10 cellular contexts compared by ENCODE assay signal in genomic region chr14:60815371-60815770, GRCh38.
DNase-seq lines count a peak whose midpoint lies in the region; ATAC-seq, FAIRE-seq and TF ChIP-seq lines count a peak whose summit lies in the region.
"Had no signal": no experiment of that assay in that cellular context is flagged by ENCODE, and none has a peak within 500 bp of the region (broad histone marks: within the 10 kb centered on the region; RNA-seq: fewer than 3 reads in every experiment).

No MANE protein-coding gene starts in this region.

- H3K36me3 Mint-ChIP-seq in immature natural killer cell: peaks cover 8 to 30% (median 29%) of the 10 kb centered on the region in 3 donors

- no peak for TF ChIP-seq POLR2A in GM12891 (IDR thresholded peaks at IDR 0.05; ENCODE audit: low read depth, low read length)
- TF ChIP-seq POLR2A in esophagus squamous epithelium (IDR thresholded peaks at IDR 0.05): no peak

- H3K4me3 ChIP-seq in esophagus squamous epithelium: no peak overlapping the region

- no peak overlapping the region for H3K27ac Mint-ChIP-seq in immature natural killer cell
- H3K27ac Mint-ChIP-seq: activated naive CD8-positive, alpha-beta T cell treated with anti-CD3 and anti-CD28 coated beads, Interleukin-2, amount 10 ng/mL, durations not matched to agents 7 days and 5 days; naive thymus-derived CD4-positive, alpha-beta T cell had no signal

- TF ChIP-seq CTCF in esophagus squamous epithelium (IDR thresholded peaks at IDR 0.05): no peak

- H3K27ac ChIP-seq in esophagus squamous epithelium: no peak overlapping the region

- peaks cover 0 to 39% (median 0%) of the 10 kb centered on the region in 3 donors for H3K36me3 ChIP-seq in esophagus squamous epithelium

- ATAC-seq in GM19467 (IDR thresholded peaks at IDR 0.05; ENCODE audit: unreplicated experiment): peak; percentile 97
- ATAC-seq in HG03097 (IDR thresholded peaks at IDR 0.05; ENCODE audit: low FRiP score, unreplicated experiment): peak; percentile 94
- ATAC-seq: naive thymus-derived CD4-positive, alpha-beta T cell had no signal

- WGBS in esophagus squamous epithelium, 2 donors: 86 to 95% methylated on average over 4 of the region's 4 CpGs

- no peaks in the 10 kb centered on the region for H3K27me3 ChIP-seq in esophagus squamous epithelium

- H3K27me3 Mint-ChIP-seq in immature natural killer cell (ENCODE audit: low read depth in 3 of 3): peaks cover 0 to 2% (median 0%) of the 10 kb centered on the region in 3 donors
- H3K27me3 Mint-ChIP-seq: activated naive CD8-positive, alpha-beta T cell treated with anti-CD3 and anti-CD28 coated beads, Interleukin-2, amount 10 ng/mL, durations not matched to agents 7 days and 5 days; naive thymus-derived CD4-positive, alpha-beta T cell had no signal

- intact Hi-C loops in esophagus squamous epithelium (cut with DNase I): no loop called here

- H3K9me3 ChIP-seq in esophagus squamous epithelium: no peaks in the 10 kb centered on the region

- H3K4me3 Mint-ChIP-seq in immature natural killer cell: no peak overlapping the region
- H3K4me3 Mint-ChIP-seq: activated naive CD8-positive, alpha-beta T cell treated with anti-CD3 and anti-CD28 coated beads, Interleukin-2, amount 10 ng/mL, durations not matched to agents 7 days and 5 days; naive thymus-derived CD4-positive, alpha-beta T cell had no signal

- H3K4me1 Mint-ChIP-seq in immature natural killer cell: no peaks in the 10 kb centered on the region

- DNase-seq in GM12891 (ENCODE audit: insufficient read length, low spot score) (peak; percentile 5), NOMO-1 (lab: John Stamatoyannopoulos, UW; ENCODE audit: unreplicated experiment in 2 of 2) (peak; percentile 1 to 73), esophagus squamous epithelium (lab: John Stamatoyannopoulos, UW) (no peak), NCI-H2171 treated with DMSO at 0.1 percent for 48 hours (lab: John Stamatoyannopoulos, UW) (no peak), cerebellar cortex (ENCODE audit: low spot score) (no peak), immature natural killer cell (no peak)
- DNase-seq: activated naive CD8-positive, alpha-beta T cell treated with anti-CD3 and anti-CD28 coated beads, Interleukin-2, amount 10 ng/mL, durations not matched to agents 7 days and 5 days; naive thymus-derived CD4-positive, alpha-beta T cell had no signal

- H3K4me1 ChIP-seq in esophagus squamous epithelium: no peaks in the 10 kb centered on the region

- FAIRE-seq in GM12891 (lab: Jason Lieb, UNC): peak; percentile 71

- no peaks in the 10 kb centered on the region for H3K9me3 Mint-ChIP-seq in immature natural killer cell
- H3K9me3 Mint-ChIP-seq: activated naive CD8-positive, alpha-beta T cell treated with anti-CD3 and anti-CD28 coated beads, Interleukin-2, amount 10 ng/mL, durations not matched to agents 7 days and 5 days; naive thymus-derived CD4-positive, alpha-beta T cell had no signal

TF ChIP-seq in GM12891, 5 proteins besides CTCF, POLR2A, EP300 and RAD21:
- TF ChIP-seq TAF1 (IDR thresholded peaks at IDR 0.05; ENCODE audit: low read depth, low read length) (no peak), PAX5 (IDR thresholded peaks at IDR 0.05; ENCODE audit: insufficient read depth, low read length, severe bottlenecking) (peak; percentile 64), SPI1 (IDR thresholded peaks at IDR 0.05; ENCODE audit: low read depth, low read length) (peak; percentile 96)
TF ChIP-seq in GM12891: peak in this region for 2.

Comparison
In these comparisons a context has a peak if more than half of its experiments do, and no peak if none do; other contexts are left out.
1. DNase-seq: peak in GM12891 (single experiment) and NOMO-1 (2 of 2); none in esophagus squamous epithelium (single experiment), NCI-H2171 treated with DMSO at 0.1 percent for 48 hours (single experiment), cerebellar cortex (single experiment) and immature natural killer cell (0 of 3).